ENCODE assay signal across 11 cellular contexts in the genomic region with DNA sequence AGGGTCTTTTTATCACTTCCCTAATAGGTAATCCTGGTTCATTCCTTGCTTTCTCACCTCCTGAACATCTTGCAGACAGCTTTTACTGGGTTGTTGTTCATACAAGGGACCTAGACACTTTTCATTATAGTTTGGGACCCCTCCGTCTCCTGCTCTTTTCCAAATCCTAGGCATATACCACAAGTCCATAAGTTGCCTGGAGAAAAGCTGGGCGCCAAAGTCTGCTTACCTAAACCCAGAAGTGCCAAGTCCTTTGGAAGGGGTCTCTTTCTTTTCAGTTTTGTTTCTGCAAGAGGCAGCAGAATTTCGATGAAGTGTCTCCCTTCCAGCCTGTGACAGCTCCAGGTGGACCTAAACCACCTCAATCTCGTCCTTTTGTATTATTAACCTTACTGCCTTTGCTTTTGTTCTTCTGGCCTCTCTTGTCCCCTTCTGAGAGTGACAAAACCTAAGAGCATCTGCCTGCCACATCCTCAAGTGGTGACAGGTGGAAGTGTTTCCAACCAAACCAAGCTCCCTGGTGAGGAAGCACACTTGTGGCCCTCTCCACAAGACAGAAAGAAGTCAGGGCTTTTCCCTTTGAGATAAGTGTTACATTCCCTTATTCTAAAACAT. TPM values are rescaled to one million over a fixed set of nuclear protein-coding genes. Genes with fewer than 3 reads are reported as not detected.
DNase-seq lines count a peak whose midpoint lies in the region; ATAC-seq and TF ChIP-seq lines count a peak whose summit lies in the region.
"Had no signal": no experiment of that assay in that cellular context is flagged by ENCODE, and none has a peak within 500 bp of the region (broad histone marks: within the 10 kb centered on the region; RNA-seq: fewer than 3 reads in every experiment).

No MANE protein-coding gene starts in this region.

- no peak for TF ChIP-seq CTCF in hepatocyte (IDR thresholded peaks at IDR 0.05; ENCODE audit: poor library complexity)
- peak in 1 of 5 experiments; percentile 17 for TF ChIP-seq CTCF in gastrocnemius medialis (IDR thresholded peaks at IDR 0.05 in 4 of 5, conservative IDR thresholded peaks at IDR 0.05 in 1 of 5)

- H3K9me3 ChIP-seq in Karpas-422 (ENCODE audit: low read length) (no peaks in the 10 kb centered on the region), MG63 (no peaks in the 10 kb centered on the region), hepatocyte (ENCODE audit: low read depth) (no peaks in the 10 kb centered on the region), gastrocnemius medialis (no peaks in the 10 kb centered on the region)
- H3K9me3 ChIP-seq: BLaER1 had no signal

- peaks cover 3% of the 10 kb centered on the region for H3K4me1 Mint-ChIP-seq in memory B cell

- H3K4me2 ChIP-seq in Karpas-422 (ENCODE audit: low read depth, low read length, poor library complexity, severe bottlenecking), result no peak overlapping the region
- no peak overlapping the region for H3K4me2 ChIP-seq in hepatocyte
- H3K4me2 ChIP-seq: BLaER1 had no signal

- no peaks in the 10 kb centered on the region for H3K36me3 ChIP-seq in Karpas-422 (ENCODE audit: insufficient read depth, low read length)
- H3K36me3 ChIP-seq in MG63, result no peaks in the 10 kb centered on the region
- H3K36me3 ChIP-seq in hepatocyte (replicated peaks; ENCODE audit: insufficient read depth, low read depth), result no peaks in the 10 kb centered on the region
- H3K36me3 ChIP-seq in gastrocnemius medialis, result no peaks in the 10 kb centered on the region
- H3K36me3 ChIP-seq: BLaER1 had no signal

- H3K79me2 ChIP-seq in Karpas-422 (ENCODE audit: low read length) (no peaks in the 10 kb centered on the region), hepatocyte (no peaks in the 10 kb centered on the region)

- DNase-seq in NOMO-1 treated with DMSO at 0.1 percent for 48 hours (lab: John Stamatoyannopoulos, UW; ENCODE audit: unreplicated experiment) (peak; percentile 59), NOMO-1 treated with dmso at 0.1 percent for 144 hours (lab: John Stamatoyannopoulos, UW; ENCODE audit: unreplicated experiment) (no peak), Karpas-422 (peak; percentile 60), SK-MEL-5 (ENCODE audit: low read depth, low spot score) (peak; percentile 42), memory B cell (ENCODE audit: low spot score in 2 of 2) (no peak), MG63 (no peak), hepatocyte (ENCODE audit: low spot score) (no peak), gastrocnemius medialis (no peak)
- DNase-seq: NCI-H1436 had no signal

- intact Hi-C loops in gastrocnemius medialis (cut with DNase I; ENCODE audit: low total_unique reads), result no loop called here

- TF ChIP-seq POLR2A in gastrocnemius medialis (IDR thresholded peaks at IDR 0.05), result no peak

- H3K27me3 ChIP-seq in Karpas-422 (ENCODE audit: low read length), result no peaks in the 10 kb centered on the region
- H3K27me3 ChIP-seq in MG63, result no peaks in the 10 kb centered on the region
- no peaks in the 10 kb centered on the region for H3K27me3 ChIP-seq in hepatocyte
- H3K27me3 ChIP-seq in gastrocnemius medialis, result no peaks in the 10 kb centered on the region
- H3K27me3 ChIP-seq: BLaER1 had no signal

- H3K4me3 Mint-ChIP-seq in memory B cell, result no peak overlapping the region
- H3K4me3 Mint-ChIP-seq: stimulated activated naive CD8-positive, alpha-beta T cell treated with anti-CD3 and anti-CD28 coated beads, Interleukin-15, Interleukin-2, amounts not matched to agents 100 ng/mL and 50 ng/mL, for 24 hours had no signal

- H3K4me3 ChIP-seq in Karpas-422 (ENCODE audit: low read length) (no peak overlapping the region), MG63 (no peak overlapping the region), hepatocyte (no peak overlapping the region), gastrocnemius medialis (no peak overlapping the region)
- H3K4me3 ChIP-seq: BLaER1 had no signal

- H3K4me1 ChIP-seq in Karpas-422 (ENCODE audit: low read length) (no peaks in the 10 kb centered on the region), hepatocyte (ENCODE audit: insufficient read depth) (no peaks in the 10 kb centered on the region), gastrocnemius medialis (peaks cover 5 to 15% of the 10 kb centered on the region in 2 donors)
- H3K4me1 ChIP-seq: BLaER1 had no signal

- H3K36me3 Mint-ChIP-seq in memory B cell, result no peaks in the 10 kb centered on the region

- H3K9me2 ChIP-seq in Karpas-422 (replicated peaks; ENCODE audit: insufficient read depth, low read length) (no peaks in the 10 kb centered on the region), hepatocyte (replicated peaks; ENCODE audit: insufficient read depth) (no peaks in the 10 kb centered on the region)

- in situ Hi-C loops in SK-MEL-5 (cut with HindIII; ENCODE audit: low pct_unique_long_range_greater_than_20kb, low sequenced_read_pairs) (no loop called here), gastrocnemius medialis (cut with MboI; ENCODE audit: low sequenced_read_pairs in 4 of 4) (no loop called here)

- no peak overlapping the region for H3K9ac ChIP-seq in Karpas-422 (ENCODE audit: low read length)
- H3K9ac ChIP-seq: BLaER1 had no signal

- H3K27ac ChIP-seq in Karpas-422 (ENCODE audit: low read length) (no peak overlapping the region), hepatocyte (no peak overlapping the region), gastrocnemius medialis (no peak overlapping the region)
- H3K27ac ChIP-seq: BLaER1 had no signal

- H4K20me1 ChIP-seq in Karpas-422 (ENCODE audit: insufficient read depth, low read depth, low read length), result no peaks in the 10 kb centered on the region
- no peaks in the 10 kb centered on the region for H4K20me1 ChIP-seq in hepatocyte (ENCODE audit: insufficient read depth, poor library complexity, severe bottlenecking)
- H4K20me1 ChIP-seq: BLaER1 had no signal

- WGBS in hepatocyte (ENCODE audit: low lambda C conversion rate, missing lambda C conversion rate), result 87% methylated on average over 4 of the region's 4 CpGs

- H3K9me3 Mint-ChIP-seq in memory B cell, result no peaks in the 10 kb centered on the region
- H3K9me3 Mint-ChIP-seq: stimulated activated naive CD8-positive, alpha-beta T cell treated with anti-CD3 and anti-CD28 coated beads, Interleukin-15, Interleukin-2, amounts not matched to agents 100 ng/mL and 50 ng/mL, for 24 hours had no signal

- H3K27ac Mint-ChIP-seq in memory B cell, result no peak overlapping the region
- H3K27ac Mint-ChIP-seq: stimulated activated naive CD8-positive, alpha-beta T cell treated with anti-CD3 and anti-CD28 coated beads, Interleukin-15, Interleukin-2, amounts not matched to agents 100 ng/mL and 50 ng/mL, for 24 hours had no signal

- H3K27me3 Mint-ChIP-seq in memory B cell, result no peaks in the 10 kb centered on the region
- H3K27me3 Mint-ChIP-seq: stimulated activated naive CD8-positive, alpha-beta T cell treated with anti-CD3 and anti-CD28 coated beads, Interleukin-15, Interleukin-2, amounts not matched to agents 100 ng/mL and 50 ng/mL, for 24 hours had no signal

- ATAC-seq in memory B cell (ENCODE audit: low read depth) (peak; percentile 52), gastrocnemius medialis (no peak)

- no peak overlapping the region for H2AFZ ChIP-seq in Karpas-422 (ENCODE audit: low read length)
- no peak overlapping the region for H2AFZ ChIP-seq in hepatocyte

RNA-seq across cellular contexts. Expression of a gene that starts 19.5 kb away (rescaled TPM):
- total RNA-seq in Karpas-422 (2014; rRNA removed; shearing (Covaris generic); ENCODE audit: low replicate concordance), result not detected in 2 replicates
- total RNA-seq in SK-MEL-5 (2014; rRNA removed; shearing (Covaris generic)), result not detected in 2 replicates
- polyA plus RNA-seq in SK-MEL-5 (2015; cell fraction: cytosol; rRNA removed), result not detected in 2 replicates
- not detected in 2 replicates for polyA plus RNA-seq in SK-MEL-5 (2015; cell fraction: nucleus; rRNA removed)
- total RNA-seq in MG63 (2014; rRNA removed; shearing (Covaris generic); ENCODE audit: low replicate concordance), result 6.7 and 23.4 TPM in 2 replicates
- total RNA-seq in hepatocyte (2.6 and 2.9 TPM in 2 replicates), gastrocnemius medialis (1 to 10 TPM in 2 of 4 donors, under 1 TPM in 1, not detected in 1; 0.78 to 2.8 (median 1.1) TPM)
- 8.9 and 9.7 TPM in 2 replicates for polyA plus RNA-seq in hepatocyte

RNA-seq across cellular contexts. Expression of a gene that starts 34.6 kb away (rescaled TPM):
- not detected in 2 replicates for total RNA-seq in Karpas-422 (2014; rRNA removed; shearing (Covaris generic); ENCODE audit: low replicate concordance)
- total RNA-seq in SK-MEL-5 (2014; rRNA removed; shearing (Covaris generic)), result 0.05 TPM in 1 of 2 replicates, not detected in the other
- 0.06 and 0.48 TPM in 2 replicates for polyA plus RNA-seq in SK-MEL-5 (2015; cell fraction: cytosol; rRNA removed)
- 0.16 TPM in 1 of 2 replicates, not detected in the other for polyA plus RNA-seq in SK-MEL-5 (2015; cell fraction: nucleus; rRNA removed)
- total RNA-seq in MG63 (2014; rRNA removed; shearing (Covaris generic); ENCODE audit: low replicate concordance), result 0.15 and 1.3 TPM in 2 replicates
- total RNA-seq in hepatocyte (6.3 and 6.7 TPM in 2 replicates), gastrocnemius medialis (10 to 100 TPM; 21.8 to 52.6 (median 44.5) TPM)
- 1.8 and 2.5 TPM in 2 replicates for polyA plus RNA-seq in hepatocyte

RNA-seq across cellular contexts. Expression of a gene that starts 55.4 kb away (rescaled TPM):
- 0.11 TPM in 1 of 2 replicates, not detected in the other for total RNA-seq in Karpas-422 (2014; rRNA removed; shearing (Covaris generic); ENCODE audit: low replicate concordance)
- total RNA-seq in SK-MEL-5 (2014; rRNA removed; shearing (Covaris generic)), result 1.1 and 1.5 TPM in 2 replicates
- polyA plus RNA-seq in SK-MEL-5 (2015; cell fraction: cytosol; rRNA removed), result 5.2 and 7.0 TPM in 2 replicates
- 19.2 and 24.5 TPM in 2 replicates for polyA plus RNA-seq in SK-MEL-5 (2015; cell fraction: nucleus; rRNA removed)
- total RNA-seq in MG63 (2014; rRNA removed; shearing (Covaris generic); ENCODE audit: low replicate concordance), result 4.7 and 10.9 TPM in 2 replicates
- total RNA-seq in hepatocyte (26.6 and 35.6 TPM in 2 replicates), gastrocnemius medialis (10 to 100 TPM in 3 of 4 donors, 1 to 10 TPM in 1; 8.9 to 16.9 (median 13.9) TPM)
- polyA plus RNA-seq in hepatocyte, result 30.2 and 36.2 TPM in 2 replicates

Comparison
In these comparisons a context has a peak if more than half of its experiments do, and no peak if none do; other contexts are left out.
1. DNase-seq: peak in NOMO-1 treated with DMSO at 0.1 percent for 48 hours (single experiment), Karpas-422 (single experiment) and SK-MEL-5 (single experiment); none in NOMO-1 treated with dmso at 0.1 percent for 144 hours (single experiment), memory B cell (0 of 2), MG63 (single experiment), hepatocyte (single experiment) and gastrocnemius medialis (0 of 2).